Comparison of ENCODE assay signal across 23 cellular contexts in genomic region chr7:128892521-128893250, GRCh38. TPM values are rescaled to one million over a fixed set of nuclear protein-coding genes. Genes with fewer than 3 reads are reported as not detected.
A peak's percentile ranks its signal among the peaks of the same experiment; 100 is the strongest.
DNase-seq lines count a peak whose midpoint lies in the region; ATAC-seq and TF ChIP-seq lines count a peak whose summit lies in the region.
"Had no signal": no experiment of that assay in that cellular context is flagged by ENCODE, and none has a peak within 500 bp of the region (broad histone marks: within the 10 kb centered on the region; RNA-seq: fewer than 3 reads in every experiment).

No MANE protein-coding gene starts in this region.

- H3K79me1 ChIP-seq in mesenchymal stem cell (replicated peaks; ENCODE audit: low read length, poor library complexity, severe bottlenecking), result no peaks in the 10 kb centered on the region

- H3K4me1 ChIP-seq in HEK293 (ENCODE audit: control insufficient read depth, insufficient read depth, low read length) (no peaks in the 10 kb centered on the region), mesenchymal stem cell (ENCODE audit: control insufficient read depth, insufficient read depth, low read depth, low read length) (peaks cover 10% of the 10 kb centered on the region), gastroesophageal sphincter (peaks cover 0 to 10% (median 0%) of the 10 kb centered on the region in 3 donors)
- H3K4me1 ChIP-seq: SJCRH30 had no signal

- H3K9me3 ChIP-seq in HEK293 (ENCODE audit: control insufficient read depth, insufficient read depth, low read depth, low read length), result no peaks in the 10 kb centered on the region
- no peaks in the 10 kb centered on the region for H3K9me3 ChIP-seq in mesenchymal stem cell (ENCODE audit: control insufficient read depth, low read length)
- H3K9me3 ChIP-seq in gastroesophageal sphincter, result no peaks in the 10 kb centered on the region
- H3K9me3 ChIP-seq: SJCRH30 had no signal

- H3K27me3 ChIP-seq in mesenchymal stem cell (ENCODE audit: control insufficient read depth in 1 of 2, insufficient read depth in 1 of 2, low read length in 2 of 2), result peaks cover 0 to 27% of the 10 kb centered on the region in 2 experiments
- H3K27me3 ChIP-seq in gastroesophageal sphincter, result peaks cover 29% of the 10 kb centered on the region

- 88% methylated on average over 13 of the region's 13 CpGs for WGBS in mesenchymal stem cell
- 100% methylated on average over 1 of the region's 13 CpGs; no CpG with 5 or more reads in 1 of the 2 donors for WGBS in gastroesophageal sphincter (ENCODE audit: low coverage in 1 of 2), 2 donors

- no peak overlapping the region for H3K4me2 ChIP-seq in mesenchymal stem cell (ENCODE audit: low read length, poor library complexity, severe bottlenecking)

- H3K4me3 ChIP-seq in HEK293 (ENCODE audit: low read depth, low read length) (no peak overlapping the region), mesenchymal stem cell (ENCODE audit: insufficient read depth in 1 of 2, low read depth in 1 of 2, low read length in 2 of 2) (no peak overlapping the region), gastroesophageal sphincter (no peak overlapping the region)
- H3K4me3 ChIP-seq: lung, SJCRH30 had no signal

- H2AFZ ChIP-seq in mesenchymal stem cell (ENCODE audit: low read depth, low read length), result no peak overlapping the region

- H3K9ac ChIP-seq in mesenchymal stem cell (ENCODE audit: low read length), result no peak overlapping the region

- no peak overlapping the region for H2BK5ac ChIP-seq in mesenchymal stem cell (ENCODE audit: low read depth, low read length, poor library complexity, severe bottlenecking)

- TF ChIP-seq CTCF in HEK293 (tag by site-specific recombination; IDR thresholded peaks at IDR 0.05), result no peak
- no peak for TF ChIP-seq CTCF in gastroesophageal sphincter (IDR thresholded peaks at IDR 0.05)

- H2BK15ac ChIP-seq in mesenchymal stem cell (ENCODE audit: low read depth, poor library complexity, severe bottlenecking), result no peak overlapping the region

- no peak for TF ChIP-seq POLR2A in gastroesophageal sphincter (IDR thresholded peaks at IDR 0.05)

- TF ChIP-seq EP300 in gastroesophageal sphincter (IDR thresholded peaks at IDR 0.05), result no peak

- H3K18ac ChIP-seq in mesenchymal stem cell (ENCODE audit: low read depth in 1 of 2, low read length in 2 of 2), result no peak overlapping the region

- no peak overlapping the region for H3K4ac ChIP-seq in mesenchymal stem cell (ENCODE audit: low read depth in 1 of 2, low read length in 2 of 2)

- CTCF ChIA-PET in HEK293 (lab: Yijun Ruan, JAX), result interaction anchor here (1.0 kb wide), 1 partner anchor 9 kb away, joined by 5 read pairs; no protein-coding TSS in a partner anchor

- H3K36me3 ChIP-seq in HEK293 (ENCODE audit: control insufficient read depth in 2 of 2, insufficient read depth in 1 of 2, low read length in 2 of 2), result no peaks in the 10 kb centered on the region
- peaks cover 0 to 45% of the 10 kb centered on the region in 2 experiments for H3K36me3 ChIP-seq in mesenchymal stem cell (ENCODE audit: control insufficient read depth in 1 of 2, insufficient read depth in 2 of 2, low read depth in 1 of 2, low read length in 2 of 2)
- H3K36me3 ChIP-seq in gastroesophageal sphincter, result no peaks in the 10 kb centered on the region
- H3K36me3 ChIP-seq: SJCRH30 had no signal

- POLR2A ChIA-PET in HEK293 (lab: Yijun Ruan, JAX), result interaction anchor here (0.7 kb wide), 1 partner anchor 131 kb away, joined by 5 read pairs; no protein-coding TSS in a partner anchor

- no peak overlapping the region for H3K27ac ChIP-seq in HEK293 (ENCODE audit: extremely low read depth, low read depth, low read length)
- H3K27ac ChIP-seq in epithelial cell of prostate, result peak overlapping the region; percentile 55
- no peak overlapping the region for H3K27ac ChIP-seq in mesenchymal stem cell (ENCODE audit: low read length, poor library complexity, severe bottlenecking)
- H3K27ac ChIP-seq in gastroesophageal sphincter, result no peak overlapping the region
- H3K27ac ChIP-seq: SJCRH30 had no signal

- H4K91ac ChIP-seq in mesenchymal stem cell (ENCODE audit: low read length), result no peak overlapping the region

- H2BK12ac ChIP-seq in mesenchymal stem cell (ENCODE audit: low read length in 2 of 2), result no peak overlapping the region

- DNase-seq in 8988T (peak; percentile 8), epithelial cell of prostate (ENCODE audit: low read depth, low spot score) (no peak), mesenchymal stem cell (no peak), NCI-H345 (lab: John Stamatoyannopoulos, UW) (no peak)
- no peak for DNase-seq in stimulated activated naive CD4-positive, alpha-beta T cell treated with Interleukin-2 at 50 U/mL for 16 hours (lab: John Stamatoyannopoulos, UW)
- DNase-seq: activated CD4-positive, alpha-beta memory T cell treated with anti-CD3 and anti-CD28 coated beads, Interleukin-2, amount 10 ng/mL, durations not matched to agents 7 days and 5 days; activated CD4-positive, CD25-positive, alpha-beta regulatory T cell treated with anti-CD3 and anti-CD28 coated beads, Interleukin-2, amount 50 U/mL, for 72 hours; C1 segment of cervical spinal cord; foreskin fibroblast; NCI-H1092 treated with DMSO at 0.1 percent for 48 hours; NCI-H2029; NCI-H2227 treated with DMSO at 0.1 percent for 48 hours; NCI-H748 treated with DMSO at 0.1 percent for 48 hours; occipital lobe; stimulated activated CD4-positive, alpha-beta T cell treated with anti-CD3 and anti-CD28 coated beads, Interleukin-4, amount 100 ng/mL, for 1 hour; T-helper 1 cell had no signal

- H3K14ac ChIP-seq in mesenchymal stem cell (ENCODE audit: low read length in 2 of 2), result no peak overlapping the region

- ATAC-seq in HG03095 (IDR thresholded peaks at IDR 0.05; ENCODE audit: unreplicated experiment) (no peak), gastroesophageal sphincter (no peak)
- ATAC-seq: stimulated activated memory B cell treated with anti-CD40 and anti-IgM and Interleukin-4, amounts not matched to agents 10 μg/mL and 1 μg/mL and 100 μg/mL, for 72 hours had no signal

- H2BK120ac ChIP-seq in mesenchymal stem cell (ENCODE audit: low read depth, low read length), result no peak overlapping the region

- H2AK5ac ChIP-seq in mesenchymal stem cell (ENCODE audit: low read length, severe bottlenecking), result no peak overlapping the region

- no peak overlapping the region for H3K23ac ChIP-seq in mesenchymal stem cell (ENCODE audit: low read length in 2 of 2)

- H4K8ac ChIP-seq in mesenchymal stem cell (ENCODE audit: low read length), result peak overlapping the region; percentile 9

TF ChIP-seq in HEK293, 187 proteins besides CTCF, POLR2A, EP300 and RAD21:
- TF ChIP-seq ZSCAN30 (tag by site-specific recombination; IDR thresholded peaks at IDR 0.05) (no peak), HIC1 (tag by site-specific recombination; IDR thresholded peaks at IDR 0.05) (peak; percentile 26; the same call in 1 of the 2 replicates)
TF ChIP-seq in HEK293: peak in this region for 1.

RNA-seq across cellular contexts. Expression of gene KCP, which starts 17.8 kb away (rescaled TPM):
- polyA plus RNA-seq in mesenchymal stem cell (2013, experiment 1 of 2), result 3.4 TPM
- 3.1 TPM for polyA plus RNA-seq in mesenchymal stem cell (2013, experiment 2 of 2)
- total RNA-seq in gastroesophageal sphincter, result under 1 TPM in 2 of 4 donors, not detected in 2; 0.31 to 0.67 TPM
- total RNA-seq: H4 had no signal

RNA-seq across cellular contexts. Expression of gene ATP6V1F, which starts 30.0 kb away (rescaled TPM):
- polyA plus RNA-seq in mesenchymal stem cell (2013, experiment 1 of 2), result 413 TPM
- polyA plus RNA-seq in mesenchymal stem cell (2013, experiment 2 of 2), result 407 TPM
- total RNA-seq in gastroesophageal sphincter, result 100 to 1,000 TPM in 1 of 4 donors, 10 to 100 TPM in 3; 67.7 to 101 (median 84.5) TPM

RNA-seq across cellular contexts. Expression of gene IRF5, which starts 45.0 kb away (rescaled TPM):
- not detected for polyA plus RNA-seq in mesenchymal stem cell (2013, experiment 1 of 2)
- not detected for polyA plus RNA-seq in mesenchymal stem cell (2013, experiment 2 of 2)
- total RNA-seq in gastroesophageal sphincter, result 10 to 100 TPM in 1 of 4 donors, 1 to 10 TPM in 3; 6.6 to 10.1 (median 8.2) TPM
